ENCODE assay signal across 11 cellular contexts in the genomic region with DNA sequence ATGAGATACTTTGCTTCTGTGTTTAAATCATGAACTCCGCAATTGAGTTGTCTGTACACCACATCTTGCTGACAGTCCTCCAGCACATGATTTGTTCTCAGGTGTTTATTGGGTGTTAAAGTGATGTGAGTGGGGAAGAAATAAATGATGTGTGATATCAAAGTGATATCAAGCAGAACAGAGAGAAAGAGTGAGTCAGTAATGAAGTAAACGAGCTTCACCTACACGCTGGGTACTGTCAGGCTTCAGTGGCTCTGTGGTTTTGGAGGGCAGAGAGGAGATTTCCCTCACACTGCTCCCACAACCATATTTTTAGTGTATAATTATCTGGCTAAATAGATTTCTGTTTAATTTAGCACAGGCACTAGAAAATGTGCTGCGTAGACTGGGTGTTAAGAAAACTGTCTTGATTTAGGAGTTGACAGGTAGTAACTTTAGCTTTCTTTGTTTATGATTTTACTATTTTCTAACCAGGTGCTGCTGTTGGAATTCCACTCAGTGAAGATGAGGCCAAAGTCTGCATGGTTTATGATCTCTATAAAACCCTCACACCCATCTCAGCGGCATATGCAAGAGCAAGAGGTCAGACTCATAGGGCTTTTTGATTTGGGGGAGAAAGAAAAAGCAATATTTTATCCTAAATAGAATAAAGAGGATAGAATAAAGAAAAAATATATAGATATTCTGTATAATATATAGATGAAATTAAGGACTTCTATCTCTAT.
DNase-seq lines count a peak whose midpoint lies in the region; ATAC-seq, FAIRE-seq and TF ChIP-seq lines count a peak whose summit lies in the region.
"Had no signal": no experiment of that assay in that cellular context is flagged by ENCODE, and none has a peak within 500 bp of the region (broad histone marks: within the 10 kb centered on the region; RNA-seq: fewer than 3 reads in every experiment).

No MANE protein-coding gene starts in this region.

- no peaks in the 10 kb centered on the region for H3K9me3 Mint-ChIP-seq in nephron progenitor cell
- H3K9me3 Mint-ChIP-seq: activated CD4-positive, alpha-beta memory T cell treated with anti-CD3 and anti-CD28 coated beads for 36 hours had no signal

- peak; percentile 99 for ATAC-seq in GM18868 (IDR thresholded peaks at IDR 0.05; ENCODE audit: unreplicated experiment)
- peak; percentile 91 for ATAC-seq in HG02610 (IDR thresholded peaks at IDR 0.05; ENCODE audit: unreplicated experiment)

- FAIRE-seq in H54 (lab: Jason Lieb, UNC) = no peak

- no peaks in the 10 kb centered on the region for H3K27me3 Mint-ChIP-seq in nephron progenitor cell (ENCODE audit: low read depth, poor library complexity)
- H3K27me3 Mint-ChIP-seq: activated CD4-positive, alpha-beta memory T cell treated with anti-CD3 and anti-CD28 coated beads for 36 hours had no signal

- peak overlapping the region; percentile 15 for H3K27ac Mint-ChIP-seq in nephron progenitor cell
- H3K27ac Mint-ChIP-seq: activated CD4-positive, alpha-beta memory T cell treated with anti-CD3 and anti-CD28 coated beads for 36 hours had no signal

- TF ChIP-seq POLR2A in H54 (IDR thresholded peaks at IDR 0.05; ENCODE audit: low read depth, low read length) = no peak

- no peak overlapping the region for H3K4me3 Mint-ChIP-seq in nephron progenitor cell
- H3K4me3 Mint-ChIP-seq: activated CD4-positive, alpha-beta memory T cell treated with anti-CD3 and anti-CD28 coated beads for 36 hours had no signal

- DNase-seq in NCI-H187 treated with DMSO at 0.1 percent for 48 hours (lab: John Stamatoyannopoulos, UW) = peak; percentile 21
- no peak for DNase-seq in nephron progenitor cell
- no peak for DNase-seq in GM03348 (ENCODE audit: low spot score)
- DNase-seq in epidermal melanocyte (ENCODE audit: insufficient read length, low spot score) = no peak
- no peak for DNase-seq in H54 (ENCODE audit: insufficient read length, low spot score)
- DNase-seq: activated CD4-positive, alpha-beta memory T cell treated with anti-CD3 and anti-CD28 coated beads for 36 hours; foreskin melanocyte; NCI-H1092 treated with DMSO at 0.1 percent for 48 hours; tibial artery had no signal

- no peak for TF ChIP-seq CTCF in nephron progenitor cell (IDR thresholded peaks at IDR 0.05)

- H3K36me3 Mint-ChIP-seq in nephron progenitor cell (ENCODE audit: low read depth) = peaks cover 83% of the 10 kb centered on the region

- H3K4me1 Mint-ChIP-seq in nephron progenitor cell = peaks cover 14% of the 10 kb centered on the region
